10 cellular contexts compared by ENCODE assay signal in genomic region chr17:67007266-67007665, GRCh38. TPM values are rescaled to one million over a fixed set of nuclear protein-coding genes. Genes with fewer than 3 reads are reported as not detected.
"Had no signal": no experiment of that assay in that cellular context is flagged by ENCODE, and none has a peak within 500 bp of the region (broad histone marks: within the 10 kb centered on the region; RNA-seq: fewer than 3 reads in every experiment).

No MANE protein-coding gene starts in this region.

- FAIRE-seq: HTR-8/SVneo, K562 had no signal

- H3K9ac ChIP-seq: KMS-11 had no signal

- H3K4me3 ChIP-seq: K562 had no signal

- DNase-seq: IMR-90, KBM-7, KG1 had no signal

- ATAC-seq: K562 had no signal

- H3K27ac ChIP-seq: HL-60, KMS-11 had no signal

- H3K4me2 ChIP-seq: KMS-11 had no signal

RNA-seq across cellular contexts. Expression of gene CACNG1, which starts 37.1 kb away (rescaled TPM):
- total RNA-seq: HT-29, IMR-90, K562 had no signal
- polyA plus RNA-seq: IgD-negative memory B cell, IMR-90, K562 had no signal

RNA-seq across cellular contexts. Expression of gene CACNG4, which starts 42.8 kb away (rescaled TPM):
- total RNA-seq: HT1080 had no signal
- polyA plus RNA-seq: IgD-negative memory B cell, K562 had no signal
